1 cellular context compared by ENCODE assay signal in the genomic region with DNA sequence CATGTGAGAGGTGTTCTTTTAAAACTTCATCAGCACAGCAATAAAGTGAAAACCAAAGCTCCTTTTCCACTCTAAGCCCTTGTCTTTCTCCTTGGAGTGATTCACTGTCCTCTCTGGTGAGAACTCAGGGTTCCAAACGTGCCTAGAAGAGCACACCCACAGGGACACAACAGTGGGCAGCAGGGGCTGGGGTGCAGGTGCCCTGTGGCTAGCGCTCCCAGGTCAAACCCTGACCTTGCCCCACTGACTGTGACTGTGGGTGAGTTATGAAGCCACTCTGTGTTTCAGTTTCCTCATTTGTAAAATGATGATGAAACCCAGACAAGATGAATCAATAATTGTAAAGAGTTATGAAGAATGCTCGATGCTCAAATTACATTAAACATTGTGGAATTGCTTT.
TF ChIP-seq lines count a peak whose summit lies in the region.

No MANE protein-coding gene starts in this region.

TF ChIP-seq in K562, 482 proteins besides CTCF, POLR2A, EP300 and RAD21 (continued from another document and continues in another):
- TF ChIP-seq TEAD1 (CRISPR knock-in tag; IDR thresholded peaks at IDR 0.05) (0 out of 4 replicates have a peak, but pooled peaks of 1 of the 2 experiments have one; percentile 32), ZNF143 (CRISPR knock-in tag; IDR thresholded peaks at IDR 0.05) (no peak), ZNF830 (CRISPR knock-in tag; IDR thresholded peaks at IDR 0.05) (0 out of 2 replicates have a peak, but pooled peaks have one; percentile 48), TOE1 (IDR thresholded peaks at IDR 0.05; ENCODE audit: borderline replicate concordance) (no peak), TOE1 (CRISPR knock-in tag; IDR thresholded peaks at IDR 0.05; ENCODE audit: borderline replicate concordance, low read depth) (no peak), RBM17 (IDR thresholded peaks at IDR 0.05; ENCODE audit: borderline replicate concordance, low read depth, low read length) (no peak), MYC (IDR thresholded peaks at IDR 0.05; ENCODE audit: low read depth, low read length) (no peak), MYC (CRISPR knock-in tag; IDR thresholded peaks at IDR 0.05; ENCODE audit: borderline replicate concordance, low read depth) (no peak), ZNF41 (CRISPR knock-in tag; conservative IDR thresholded peaks at IDR 0.05) (0 out of 2 replicates have a peak, but pooled peaks have one; percentile 22), ZNF79 (CRISPR knock-in tag; IDR thresholded peaks at IDR 0.05; ENCODE audit: low read depth) (no peak), HDAC6 (IDR thresholded peaks at IDR 0.05; ENCODE audit: low read depth, low read length) (no peak), JUNB (CRISPR knock-in tag; conservative IDR thresholded peaks at IDR 0.05) (peak; percentile 57; the same call in 1 of the 2 replicates), ZBTB8A (IDR thresholded peaks at IDR 0.05; ENCODE audit: partially characterized antibody) (no peak), BRCA1 (IDR thresholded peaks at IDR 0.05) (no peak), BRCA1 (CRISPR knock-in tag; IDR thresholded peaks at IDR 0.05) (no peak), ZNF57 (CRISPR knock-in tag; IDR thresholded peaks at IDR 0.05) (0 out of 2 replicates have a peak, but pooled peaks have one; percentile 24), ZNF75A (CRISPR knock-in tag; IDR thresholded peaks at IDR 0.05) (peak; percentile 38; the same call in 1 of the 2 replicates), EWSR1 (IDR thresholded peaks at IDR 0.05; ENCODE audit: borderline replicate concordance, low read depth, partially characterized antibody) (no peak), ZSCAN32 (CRISPR knock-in tag; IDR thresholded peaks at IDR 0.05) (peak; percentile 72; the same call in 1 of the 2 replicates), ARHGAP35 (IDR thresholded peaks at IDR 0.05; ENCODE audit: partially characterized antibody) (no peak), KLF10 (CRISPR knock-in tag; IDR thresholded peaks at IDR 0.05) (0 out of 2 replicates have a peak, but pooled peaks have one; percentile 19), ELF2 (CRISPR knock-in tag; IDR thresholded peaks at IDR 0.05) (peak; percentile 77), TBP (optimal IDR thresholded peaks at IDR 0.05; ENCODE audit: low read depth, low read length) (no peak), KLF16 (IDR thresholded peaks at IDR 0.05) (no peak), ZNF668 (CRISPR knock-in tag; IDR thresholded peaks at IDR 0.05) (no peak), NFIC (IDR thresholded peaks at IDR 0.05) (no peak), NFXL1 (CRISPR knock-in tag; IDR thresholded peaks at IDR 0.05) (0 out of 2 replicates have a peak, but pooled peaks have one; percentile 41), HMG20A (CRISPR knock-in tag; conservative IDR thresholded peaks at IDR 0.05) (0 out of 2 replicates have a peak, but pooled peaks have one; percentile 50), CEBPG (CRISPR knock-in tag; IDR thresholded peaks at IDR 0.05) (peak; percentile 34; the same call in 1 of the 2 replicates), CEBPG (tag; conservative IDR thresholded peaks at IDR 0.05 in 1 of 2, IDR thresholded peaks at IDR 0.05 in 1 of 2) (peak in 1 of 2 experiments; percentile 36; a peak in 2 of 4 replicates), POLR3A (IDR thresholded peaks at IDR 0.05; ENCODE audit: borderline replicate concordance, extremely low read depth, insufficient read depth, insufficient read length) (no peak), LARP7 (IDR thresholded peaks at IDR 0.05) (no peak), ZNF551 (CRISPR knock-in tag; IDR thresholded peaks at IDR 0.05) (no peak), PPARD (CRISPR knock-in tag; IDR thresholded peaks at IDR 0.05) (no peak), TARDBP (IDR thresholded peaks at IDR 0.05) (no peak), STAT5A (IDR thresholded peaks at IDR 0.05; ENCODE audit: borderline replicate concordance, low read length) (no peak), SMAD4 (CRISPR knock-in tag; conservative IDR thresholded peaks at IDR 0.05) (no peak), ZNF146 (CRISPR knock-in tag; IDR thresholded peaks at IDR 0.05; ENCODE audit: unreplicated experiment) (no peak), ZBTB17 (CRISPR knock-in tag; IDR thresholded peaks at IDR 0.05) (peak; percentile 46; the same call in 1 of the 2 replicates), DDX20 (tag; IDR thresholded peaks at IDR 0.05; ENCODE audit: low read depth) (no peak), ZNF253 (CRISPR knock-in tag; conservative IDR thresholded peaks at IDR 0.05) (no peak), MEF2A (IDR thresholded peaks at IDR 0.05; ENCODE audit: control insufficient read depth, low read depth, low read length) (no peak), ARNT (IDR thresholded peaks at IDR 0.05) (no peak), MCM7 (IDR thresholded peaks at IDR 0.05) (no peak), HCFC1 (IDR thresholded peaks at IDR 0.05; ENCODE audit: low read depth, low read length) (no peak)
- TF ChIP-seq, protein P1, sequence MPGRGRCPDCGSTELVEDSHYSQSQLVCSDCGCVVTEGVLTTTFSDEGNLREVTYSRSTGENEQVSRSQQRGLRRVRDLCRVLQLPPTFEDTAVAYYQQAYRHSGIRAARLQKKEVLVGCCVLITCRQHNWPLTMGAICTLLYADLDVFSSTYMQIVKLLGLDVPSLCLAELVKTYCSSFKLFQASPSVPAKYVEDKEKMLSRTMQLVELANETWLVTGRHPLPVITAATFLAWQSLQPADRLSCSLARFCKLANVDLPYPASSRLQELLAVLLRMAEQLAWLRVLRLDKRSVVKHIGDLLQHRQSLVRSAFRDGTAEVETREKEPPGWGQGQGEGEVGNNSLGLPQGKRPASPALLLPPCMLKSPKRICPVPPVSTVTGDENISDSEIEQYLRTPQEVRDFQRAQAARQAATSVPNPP (IDR thresholded peaks at IDR 0.05; ENCODE audit: borderline replicate concordance, insufficient read depth, insufficient read length): no peak
- TF ChIP-seq, protein P2, sequence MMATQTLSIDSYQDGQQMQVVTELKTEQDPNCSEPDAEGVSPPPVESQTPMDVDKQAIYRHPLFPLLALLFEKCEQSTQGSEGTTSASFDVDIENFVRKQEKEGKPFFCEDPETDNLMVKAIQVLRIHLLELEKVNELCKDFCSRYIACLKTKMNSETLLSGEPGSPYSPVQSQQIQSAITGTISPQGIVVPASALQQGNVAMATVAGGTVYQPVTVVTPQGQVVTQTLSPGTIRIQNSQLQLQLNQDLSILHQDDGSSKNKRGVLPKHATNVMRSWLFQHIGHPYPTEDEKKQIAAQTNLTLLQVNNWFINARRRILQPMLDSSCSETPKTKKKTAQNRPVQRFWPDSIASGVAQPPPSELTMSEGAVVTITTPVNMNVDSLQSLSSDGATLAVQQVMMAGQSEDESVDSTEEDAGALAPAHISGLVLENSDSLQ (IDR thresholded peaks at IDR 0.05): no peak
- TF ChIP-seq, protein P3, sequence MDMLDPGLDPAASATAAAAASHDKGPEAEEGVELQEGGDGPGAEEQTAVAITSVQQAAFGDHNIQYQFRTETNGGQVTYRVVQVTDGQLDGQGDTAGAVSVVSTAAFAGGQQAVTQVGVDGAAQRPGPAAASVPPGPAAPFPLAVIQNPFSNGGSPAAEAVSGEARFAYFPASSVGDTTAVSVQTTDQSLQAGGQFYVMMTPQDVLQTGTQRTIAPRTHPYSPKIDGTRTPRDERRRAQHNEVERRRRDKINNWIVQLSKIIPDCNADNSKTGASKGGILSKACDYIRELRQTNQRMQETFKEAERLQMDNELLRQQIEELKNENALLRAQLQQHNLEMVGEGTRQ (CRISPR knock-in tag; IDR thresholded peaks at IDR 0.05): no peak
- TF ChIP-seq, protein P4, sequence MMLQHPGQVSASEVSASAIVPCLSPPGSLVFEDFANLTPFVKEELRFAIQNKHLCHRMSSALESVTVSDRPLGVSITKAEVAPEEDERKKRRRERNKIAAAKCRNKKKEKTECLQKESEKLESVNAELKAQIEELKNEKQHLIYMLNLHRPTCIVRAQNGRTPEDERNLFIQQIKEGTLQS (IDR thresholded peaks at IDR 0.05): peak; percentile 49
- TF ChIP-seq, protein P4 (CRISPR knock-in tag; conservative IDR thresholded peaks at IDR 0.05): no peak
- TF ChIP-seq, protein P5, sequence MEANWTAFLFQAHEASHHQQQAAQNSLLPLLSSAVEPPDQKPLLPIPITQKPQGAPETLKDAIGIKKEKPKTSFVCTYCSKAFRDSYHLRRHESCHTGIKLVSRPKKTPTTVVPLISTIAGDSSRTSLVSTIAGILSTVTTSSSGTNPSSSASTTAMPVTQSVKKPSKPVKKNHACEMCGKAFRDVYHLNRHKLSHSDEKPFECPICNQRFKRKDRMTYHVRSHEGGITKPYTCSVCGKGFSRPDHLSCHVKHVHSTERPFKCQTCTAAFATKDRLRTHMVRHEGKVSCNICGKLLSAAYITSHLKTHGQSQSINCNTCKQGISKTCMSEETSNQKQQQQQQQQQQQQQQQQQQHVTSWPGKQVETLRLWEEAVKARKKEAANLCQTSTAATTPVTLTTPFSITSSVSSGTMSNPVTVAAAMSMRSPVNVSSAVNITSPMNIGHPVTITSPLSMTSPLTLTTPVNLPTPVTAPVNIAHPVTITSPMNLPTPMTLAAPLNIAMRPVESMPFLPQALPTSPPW (CRISPR knock-in tag; IDR thresholded peaks at IDR 0.05): no peak
- TF ChIP-seq, protein P6, sequence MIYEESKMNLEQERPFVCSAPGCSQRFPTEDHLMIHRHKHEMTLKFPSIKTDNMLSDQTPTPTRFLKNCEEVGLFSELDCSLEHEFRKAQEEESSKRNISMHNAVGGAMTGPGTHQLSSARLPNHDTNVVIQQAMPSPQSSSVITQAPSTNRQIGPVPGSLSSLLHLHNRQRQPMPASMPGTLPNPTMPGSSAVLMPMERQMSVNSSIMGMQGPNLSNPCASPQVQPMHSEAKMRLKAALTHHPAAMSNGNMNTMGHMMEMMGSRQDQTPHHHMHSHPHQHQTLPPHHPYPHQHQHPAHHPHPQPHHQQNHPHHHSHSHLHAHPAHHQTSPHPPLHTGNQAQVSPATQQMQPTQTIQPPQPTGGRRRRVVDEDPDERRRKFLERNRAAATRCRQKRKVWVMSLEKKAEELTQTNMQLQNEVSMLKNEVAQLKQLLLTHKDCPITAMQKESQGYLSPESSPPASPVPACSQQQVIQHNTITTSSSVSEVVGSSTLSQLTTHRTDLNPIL (CRISPR knock-in tag; IDR thresholded peaks at IDR 0.05): no peak
- TF ChIP-seq, protein P7, sequence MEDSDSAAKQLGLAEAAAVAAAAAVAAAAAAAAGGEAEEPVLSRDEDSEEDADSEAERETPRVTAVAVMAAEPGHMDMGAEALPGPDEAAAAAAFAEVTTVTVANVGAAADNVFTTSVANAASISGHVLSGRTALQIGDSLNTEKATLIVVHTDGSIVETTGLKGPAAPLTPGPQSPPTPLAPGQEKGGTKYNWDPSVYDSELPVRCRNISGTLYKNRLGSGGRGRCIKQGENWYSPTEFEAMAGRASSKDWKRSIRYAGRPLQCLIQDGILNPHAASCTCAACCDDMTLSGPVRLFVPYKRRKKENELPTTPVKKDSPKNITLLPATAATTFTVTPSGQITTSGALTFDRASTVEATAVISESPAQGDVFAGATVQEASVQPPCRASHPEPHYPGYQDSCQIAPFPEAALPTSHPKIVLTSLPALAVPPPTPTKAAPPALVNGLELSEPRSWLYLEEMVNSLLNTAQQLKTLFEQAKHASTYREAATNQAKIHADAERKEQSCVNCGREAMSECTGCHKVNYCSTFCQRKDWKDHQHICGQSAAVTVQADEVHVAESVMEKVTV (CRISPR knock-in tag; IDR thresholded peaks at IDR 0.05): no peak
- TF ChIP-seq, protein P8, sequence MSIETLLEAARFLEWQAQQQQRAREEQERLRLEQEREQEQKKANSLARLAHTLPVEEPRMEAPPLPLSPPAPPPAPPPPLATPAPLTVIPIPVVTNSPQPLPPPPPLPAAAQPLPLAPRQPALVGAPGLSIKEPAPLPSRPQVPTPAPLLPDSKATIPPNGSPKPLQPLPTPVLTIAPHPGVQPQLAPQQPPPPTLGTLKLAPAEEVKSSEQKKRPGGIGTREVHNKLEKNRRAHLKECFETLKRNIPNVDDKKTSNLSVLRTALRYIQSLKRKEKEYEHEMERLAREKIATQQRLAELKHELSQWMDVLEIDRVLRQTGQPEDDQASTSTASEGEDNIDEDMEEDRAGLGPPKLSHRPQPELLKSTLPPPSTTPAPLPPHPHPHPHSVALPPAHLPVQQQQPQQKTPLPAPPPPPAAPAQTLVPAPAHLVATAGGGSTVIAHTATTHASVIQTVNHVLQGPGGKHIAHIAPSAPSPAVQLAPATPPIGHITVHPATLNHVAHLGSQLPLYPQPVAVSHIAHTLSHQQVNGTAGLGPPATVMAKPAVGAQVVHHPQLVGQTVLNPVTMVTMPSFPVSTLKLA (conservative IDR thresholded peaks at IDR 0.05): no peak
- TF ChIP-seq, protein P9, sequence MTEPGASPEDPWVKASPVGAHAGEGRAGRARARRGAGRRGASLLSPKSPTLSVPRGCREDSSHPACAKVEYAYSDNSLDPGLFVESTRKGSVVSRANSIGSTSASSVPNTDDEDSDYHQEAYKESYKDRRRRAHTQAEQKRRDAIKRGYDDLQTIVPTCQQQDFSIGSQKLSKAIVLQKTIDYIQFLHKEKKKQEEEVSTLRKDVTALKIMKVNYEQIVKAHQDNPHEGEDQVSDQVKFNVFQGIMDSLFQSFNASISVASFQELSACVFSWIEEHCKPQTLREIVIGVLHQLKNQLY (CRISPR knock-in tag; conservative IDR thresholded peaks at IDR 0.05): 0 out of 4 replicates have a peak, but pooled peaks of 1 of the 2 experiments have one; percentile 16
- TF ChIP-seq, protein P10, sequence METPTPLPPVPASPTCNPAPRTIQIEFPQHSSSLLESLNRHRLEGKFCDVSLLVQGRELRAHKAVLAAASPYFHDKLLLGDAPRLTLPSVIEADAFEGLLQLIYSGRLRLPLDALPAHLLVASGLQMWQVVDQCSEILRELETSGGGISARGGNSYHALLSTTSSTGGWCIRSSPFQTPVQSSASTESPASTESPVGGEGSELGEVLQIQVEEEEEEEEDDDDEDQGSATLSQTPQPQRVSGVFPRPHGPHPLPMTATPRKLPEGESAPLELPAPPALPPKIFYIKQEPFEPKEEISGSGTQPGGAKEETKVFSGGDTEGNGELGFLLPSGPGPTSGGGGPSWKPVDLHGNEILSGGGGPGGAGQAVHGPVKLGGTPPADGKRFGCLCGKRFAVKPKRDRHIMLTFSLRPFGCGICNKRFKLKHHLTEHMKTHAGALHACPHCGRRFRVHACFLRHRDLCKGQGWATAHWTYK (CRISPR knock-in tag; IDR thresholded peaks at IDR 0.05): peak; percentile 14; the same call in 1 of the 2 replicates
- TF ChIP-seq, protein P11, sequence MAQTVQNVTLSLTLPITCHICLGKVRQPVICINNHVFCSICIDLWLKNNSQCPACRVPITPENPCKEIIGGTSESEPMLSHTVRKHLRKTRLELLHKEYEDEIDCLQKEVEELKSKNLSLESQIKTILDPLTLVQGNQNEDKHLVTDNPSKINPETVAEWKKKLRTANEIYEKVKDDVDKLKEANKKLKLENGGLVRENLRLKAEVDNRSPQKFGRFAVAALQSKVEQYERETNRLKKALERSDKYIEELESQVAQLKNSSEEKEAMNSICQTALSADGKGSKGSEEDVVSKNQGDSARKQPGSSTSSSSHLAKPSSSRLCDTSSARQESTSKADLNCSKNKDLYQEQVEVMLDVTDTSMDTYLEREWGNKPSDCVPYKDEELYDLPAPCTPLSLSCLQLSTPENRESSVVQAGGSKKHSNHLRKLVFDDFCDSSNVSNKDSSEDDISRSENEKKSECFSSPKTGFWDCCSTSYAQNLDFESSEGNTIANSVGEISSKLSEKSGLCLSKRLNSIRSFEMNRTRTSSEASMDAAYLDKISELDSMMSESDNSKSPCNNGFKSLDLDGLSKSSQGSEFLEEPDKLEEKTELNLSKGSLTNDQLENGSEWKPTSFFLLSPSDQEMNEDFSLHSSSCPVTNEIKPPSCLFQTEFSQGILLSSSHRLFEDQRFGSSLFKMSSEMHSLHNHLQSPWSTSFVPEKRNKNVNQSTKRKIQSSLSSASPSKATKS (CRISPR knock-in tag; IDR thresholded peaks at IDR 0.05): 0 out of 2 replicates have a peak, but pooled peaks have one; percentile 7
